In genomic region chr9:93589688-93590087, GRCh38 we compare ENCODE assay signal across 14 cellular contexts. TPM values are rescaled to one million over a fixed set of nuclear protein-coding genes. Genes with fewer than 3 reads are reported as not detected.
DNase-seq lines count a peak whose midpoint lies in the region; ATAC-seq, FAIRE-seq and TF ChIP-seq lines count a peak whose summit lies in the region.
"Had no signal": no experiment of that assay in that cellular context is flagged by ENCODE, and none has a peak within 500 bp of the region (broad histone marks: within the 10 kb centered on the region; RNA-seq: fewer than 3 reads in every experiment).

No MANE protein-coding gene starts in this region.

- H3K23ac ChIP-seq in mesenchymal stem cell (ENCODE audit: low read length in 2 of 2), result no peak overlapping the region

- no peaks in the 10 kb centered on the region for H3K36me3 Mint-ChIP-seq in central memory CD8-positive, alpha-beta T cell (ENCODE audit: insufficient read depth)
- no peaks in the 10 kb centered on the region for H3K36me3 Mint-ChIP-seq in progenitor cell of endocrine pancreas (ENCODE audit: insufficient read depth)
- H3K36me3 Mint-ChIP-seq: natural killer cell had no signal

- no peaks in the 10 kb centered on the region for H3K27me3 ChIP-seq in mesenchymal stem cell (ENCODE audit: control insufficient read depth in 1 of 2, insufficient read depth in 1 of 2, low read length in 2 of 2)
- H3K27me3 ChIP-seq: gastrocnemius medialis, transverse colon had no signal

- no peak overlapping the region for H3K4ac ChIP-seq in mesenchymal stem cell (ENCODE audit: low read depth in 1 of 2, low read length in 2 of 2)

- H3K27ac ChIP-seq in mesenchymal stem cell (ENCODE audit: low read length, poor library complexity, severe bottlenecking), result peak overlapping the region; percentile 6
- H3K27ac ChIP-seq: gastrocnemius medialis, transverse colon had no signal

- peaks cover 73% of the 10 kb centered on the region for H3K4me1 Mint-ChIP-seq in central memory CD8-positive, alpha-beta T cell
- peaks cover 27% of the 10 kb centered on the region for H3K4me1 Mint-ChIP-seq in progenitor cell of endocrine pancreas (ENCODE audit: low read depth)

- 57% methylated on average over 8 of the region's 8 CpGs for WGBS in mesenchymal stem cell

- H3K79me1 ChIP-seq in mesenchymal stem cell (replicated peaks; ENCODE audit: low read length, poor library complexity, severe bottlenecking), result peaks cover 65% of the 10 kb centered on the region

- H2AK5ac ChIP-seq in mesenchymal stem cell (ENCODE audit: low read length, severe bottlenecking), result no peak overlapping the region

- DNase-seq in AG08396 (ENCODE audit: low spot score) (peak; percentile 60), EH (ENCODE audit: low read depth) (peak; percentile 67), mesenchymal stem cell (peak; percentile 22), progenitor cell of endocrine pancreas (ENCODE audit: low spot score, unreplicated experiment) (no peak), putamen (ENCODE audit: low spot score) (no peak), RCC 7860 (ENCODE audit: low spot score) (no peak), SIG-M5 (lab: John Stamatoyannopoulos, UW) (no peak)
- no peak for DNase-seq in central memory CD8-positive, alpha-beta T cell (ENCODE audit: low spot score in 2 of 2)
- DNase-seq: anterior cingulate cortex, gastrocnemius medialis, natural killer cell, PC-3, transverse colon had no signal

- H3K9me3 Mint-ChIP-seq in central memory CD8-positive, alpha-beta T cell, result no peaks in the 10 kb centered on the region
- H3K9me3 Mint-ChIP-seq in progenitor cell of endocrine pancreas (ENCODE audit: low read depth), result no peaks in the 10 kb centered on the region
- H3K9me3 Mint-ChIP-seq: natural killer cell had no signal

- peak overlapping the region; percentile 13 for H3K9ac ChIP-seq in mesenchymal stem cell (ENCODE audit: low read length)

- peak overlapping the region; percentile 1 for H3K4me2 ChIP-seq in mesenchymal stem cell (ENCODE audit: low read length, poor library complexity, severe bottlenecking)

- no peak overlapping the region for H4K8ac ChIP-seq in mesenchymal stem cell (ENCODE audit: low read length)

- no peak for ATAC-seq in central memory CD8-positive, alpha-beta T cell (replicated peaks; ENCODE audit: extremely low read depth, poor library complexity, severe bottlenecking)
- ATAC-seq: natural killer cell, PC-3 had no signal

- H3K36me3 ChIP-seq in mesenchymal stem cell (ENCODE audit: control insufficient read depth in 1 of 2, insufficient read depth in 2 of 2, low read depth in 1 of 2, low read length in 2 of 2), result peaks cover 0 to 18% of the 10 kb centered on the region in 2 experiments
- H3K36me3 ChIP-seq: gastrocnemius medialis, transverse colon had no signal

- no peak overlapping the region for H3K4me3 Mint-ChIP-seq in central memory CD8-positive, alpha-beta T cell
- H3K4me3 Mint-ChIP-seq in progenitor cell of endocrine pancreas (ENCODE audit: low read depth), result no peak overlapping the region
- H3K4me3 Mint-ChIP-seq: natural killer cell had no signal

- H3K4me3 ChIP-seq in mesenchymal stem cell (ENCODE audit: insufficient read depth in 1 of 2, low read depth in 1 of 2, low read length in 2 of 2), result no peak overlapping the region
- H3K4me3 ChIP-seq: gastrocnemius medialis, transverse colon had no signal

- no peak for TF ChIP-seq CTCF in progenitor cell of endocrine pancreas (IDR thresholded peaks at IDR 0.05; ENCODE audit: unreplicated experiment)

- no peak for FAIRE-seq in RCC 7860 (lab: Jason Lieb, UNC)
- FAIRE-seq: GM18507 had no signal

- peaks cover 7% of the 10 kb centered on the region for H3K9me3 ChIP-seq in mesenchymal stem cell (ENCODE audit: control insufficient read depth, low read length)
- H3K9me3 ChIP-seq: gastrocnemius medialis, transverse colon had no signal

- H4K91ac ChIP-seq in mesenchymal stem cell (ENCODE audit: low read length), result no peak overlapping the region

- no peak overlapping the region for H2BK120ac ChIP-seq in mesenchymal stem cell (ENCODE audit: low read depth, low read length)

- H2BK5ac ChIP-seq in mesenchymal stem cell (ENCODE audit: low read depth, low read length, poor library complexity, severe bottlenecking), result no peak overlapping the region

- no peak overlapping the region for H3K18ac ChIP-seq in mesenchymal stem cell (ENCODE audit: low read depth in 1 of 2, low read length in 2 of 2)

- no peaks in the 10 kb centered on the region for H3K27me3 Mint-ChIP-seq in central memory CD8-positive, alpha-beta T cell
- no peaks in the 10 kb centered on the region for H3K27me3 Mint-ChIP-seq in progenitor cell of endocrine pancreas

- H2BK15ac ChIP-seq in mesenchymal stem cell (ENCODE audit: low read depth, poor library complexity, severe bottlenecking), result no peak overlapping the region

- H2AFZ ChIP-seq in mesenchymal stem cell (ENCODE audit: low read depth, low read length), result no peak overlapping the region

- no peak overlapping the region for H3K14ac ChIP-seq in mesenchymal stem cell (ENCODE audit: low read length in 2 of 2)

- H2BK12ac ChIP-seq in mesenchymal stem cell (ENCODE audit: low read length in 2 of 2), result no peak overlapping the region

- peak overlapping the region; percentile 73 for H3K27ac Mint-ChIP-seq in central memory CD8-positive, alpha-beta T cell (ENCODE audit: low read depth)
- H3K27ac Mint-ChIP-seq in progenitor cell of endocrine pancreas, result no peak overlapping the region

- peaks cover 28% of the 10 kb centered on the region for H3K4me1 ChIP-seq in mesenchymal stem cell (ENCODE audit: control insufficient read depth, insufficient read depth, low read depth, low read length)

RNA-seq across cellular contexts. Expression of gene PHF2, which starts 13.3 kb away (rescaled TPM):
- polyA plus RNA-seq in mesenchymal stem cell (2013, experiment 1 of 2), result 13.5 TPM
- polyA plus RNA-seq in mesenchymal stem cell (2013, experiment 2 of 2), result 13.2 TPM
- 36.5 and 37.1 TPM in 2 replicates for total RNA-seq in progenitor cell of endocrine pancreas

Comparison
In these comparisons a context has a peak if more than half of its experiments do, and no peak if none do; other contexts are left out.
1. DNase-seq: peak in AG08396 (single experiment), EH (single experiment) and mesenchymal stem cell (single experiment); none in central memory CD8-positive, alpha-beta T cell (0 of 2), progenitor cell of endocrine pancreas (single experiment), putamen (single experiment), RCC 7860 (single experiment) and SIG-M5 (single experiment).